In genomic region chr2:98253461-98254073, GRCh38 we compare ENCODE assay signal across 17 cellular contexts.
DNase-seq lines count a peak whose midpoint lies in the region; ATAC-seq and TF ChIP-seq lines count a peak whose summit lies in the region.
"Had no signal": no experiment of that assay in that cellular context is flagged by ENCODE, and none has a peak within 500 bp of the region (broad histone marks: within the 10 kb centered on the region; RNA-seq: fewer than 3 reads in every experiment).

No MANE protein-coding gene starts in this region.

- intact Hi-C loops in ascending aorta (cut with DNase I), result no loop called here

- H3K27me3 ChIP-seq in ascending aorta, result no peaks in the 10 kb centered on the region
- H3K27me3 ChIP-seq: upper lobe of left lung had no signal

- ATAC-seq in omental fat pad (ENCODE audit: low FRiP score) (no peak), HG03135 (IDR thresholded peaks at IDR 0.05; ENCODE audit: unreplicated experiment) (no peak)
- ATAC-seq: K562 had no signal

- no peaks in the 10 kb centered on the region for H3K9me3 ChIP-seq in ascending aorta
- H3K9me3 ChIP-seq: upper lobe of left lung had no signal

- DNase-seq in Daoy (ENCODE audit: low read depth) (peak; percentile 4), ascending aorta (ENCODE audit: low spot score in 2 of 2) (no peak), fibroblast of pulmonary artery (ENCODE audit: low read depth) (peak; percentile 42), pons (ENCODE audit: low spot score) (peak; percentile 44), NCI-H82 treated with DMSO at 0.1 percent for 48 hours (lab: John Stamatoyannopoulos, UW; ENCODE audit: unreplicated experiment) (no peak), GDM1 (lab: John Stamatoyannopoulos, UW) (no peak), omental fat pad (ENCODE audit: low spot score) (no peak)
- DNase-seq: activated CD4-positive, alpha-beta T cell treated with anti-CD3 and anti-CD28 coated beads, Interleukin-2, amount 50 U/mL, for 1 hour; activated naive CD4-positive, alpha-beta T cell; DND-41; NCI-H1048; NCI-H510A; retina; stimulated activated naive CD4-positive, alpha-beta T cell treated with Interleukin-2 at 50 U/mL for 16 hours; upper lobe of left lung had no signal

- H3K36me3 ChIP-seq in ascending aorta, result no peaks in the 10 kb centered on the region
- H3K36me3 ChIP-seq: upper lobe of left lung had no signal

- peak overlapping the region; percentile 32 to 45 for H3K27ac ChIP-seq in ascending aorta
- H3K27ac ChIP-seq: upper lobe of left lung had no signal

- H3K4me1 ChIP-seq in ascending aorta, result peaks cover 0 to 3% of the 10 kb centered on the region in 2 donors
- H3K4me1 ChIP-seq: upper lobe of left lung had no signal

- H3K4me3 ChIP-seq in ascending aorta (no peak overlapping the region), fibroblast of pulmonary artery (replicated peaks; ENCODE audit: low read depth, low read length) (no peak overlapping the region)
- H3K4me3 ChIP-seq: K562, upper lobe of left lung had no signal

- TF ChIP-seq CTCF in ascending aorta (IDR thresholded peaks at IDR 0.05) (no peak), fibroblast of pulmonary artery (IDR thresholded peaks at IDR 0.05; ENCODE audit: low read length, missing control alignments) (no peak), omental fat pad (IDR thresholded peaks at IDR 0.05) (no peak)

Comparison
In these comparisons a context has a peak if more than half of its experiments do, and no peak if none do; other contexts are left out.
1. DNase-seq: peak in Daoy (single experiment), fibroblast of pulmonary artery (single experiment) and pons (single experiment); none in ascending aorta (0 of 2), NCI-H82 treated with DMSO at 0.1 percent for 48 hours (single experiment), GDM1 (single experiment) and omental fat pad (single experiment).